ENCODE assay signal across 1 cellular context in the genomic region with DNA sequence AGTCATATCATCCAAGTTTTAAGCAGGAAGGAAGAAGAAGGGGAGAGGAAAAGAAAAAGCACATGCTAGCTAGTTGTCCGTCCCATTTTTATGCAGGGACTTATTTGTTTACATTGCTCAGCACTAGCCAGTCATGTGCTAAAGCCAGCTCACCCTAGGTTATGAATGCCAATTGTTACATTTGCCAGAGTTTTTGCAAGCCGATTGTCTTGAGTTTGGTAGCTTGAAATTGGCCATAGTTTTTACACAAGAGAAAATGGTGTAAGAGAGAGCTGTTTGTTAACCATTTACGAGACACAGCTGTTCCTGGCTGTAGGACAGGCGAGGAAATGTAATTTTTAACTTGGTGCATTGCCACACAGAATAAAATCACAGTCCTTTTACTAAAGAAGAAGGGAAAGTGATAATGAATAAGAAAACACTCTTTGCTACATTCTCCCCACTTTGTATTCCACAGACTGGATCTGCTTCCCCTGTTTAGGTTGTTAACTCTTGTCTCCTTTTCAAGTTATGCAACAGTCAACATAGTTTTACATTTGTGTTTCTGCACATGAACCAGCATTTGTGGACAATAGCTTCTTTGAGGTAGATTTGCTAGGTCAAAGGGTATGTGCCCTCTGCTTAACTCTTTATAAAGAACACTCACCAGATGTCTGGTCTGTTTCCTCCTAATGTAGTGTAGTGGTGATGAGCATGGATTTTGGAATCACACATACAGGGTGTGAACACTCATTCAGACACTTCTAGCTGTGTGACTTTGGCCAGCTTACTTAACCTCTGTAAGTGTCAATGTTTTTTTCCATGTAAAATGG.
A peak's percentile ranks its signal among the peaks of the same experiment; 100 is the strongest.
TF ChIP-seq lines count a peak whose summit lies in the region.

No MANE protein-coding gene starts in this region.

TF ChIP-seq in HepG2, 621 proteins besides CTCF, POLR2A, EP300 and RAD21 (continued from another document and continues in another):
- TF ChIP-seq, protein P1, sequence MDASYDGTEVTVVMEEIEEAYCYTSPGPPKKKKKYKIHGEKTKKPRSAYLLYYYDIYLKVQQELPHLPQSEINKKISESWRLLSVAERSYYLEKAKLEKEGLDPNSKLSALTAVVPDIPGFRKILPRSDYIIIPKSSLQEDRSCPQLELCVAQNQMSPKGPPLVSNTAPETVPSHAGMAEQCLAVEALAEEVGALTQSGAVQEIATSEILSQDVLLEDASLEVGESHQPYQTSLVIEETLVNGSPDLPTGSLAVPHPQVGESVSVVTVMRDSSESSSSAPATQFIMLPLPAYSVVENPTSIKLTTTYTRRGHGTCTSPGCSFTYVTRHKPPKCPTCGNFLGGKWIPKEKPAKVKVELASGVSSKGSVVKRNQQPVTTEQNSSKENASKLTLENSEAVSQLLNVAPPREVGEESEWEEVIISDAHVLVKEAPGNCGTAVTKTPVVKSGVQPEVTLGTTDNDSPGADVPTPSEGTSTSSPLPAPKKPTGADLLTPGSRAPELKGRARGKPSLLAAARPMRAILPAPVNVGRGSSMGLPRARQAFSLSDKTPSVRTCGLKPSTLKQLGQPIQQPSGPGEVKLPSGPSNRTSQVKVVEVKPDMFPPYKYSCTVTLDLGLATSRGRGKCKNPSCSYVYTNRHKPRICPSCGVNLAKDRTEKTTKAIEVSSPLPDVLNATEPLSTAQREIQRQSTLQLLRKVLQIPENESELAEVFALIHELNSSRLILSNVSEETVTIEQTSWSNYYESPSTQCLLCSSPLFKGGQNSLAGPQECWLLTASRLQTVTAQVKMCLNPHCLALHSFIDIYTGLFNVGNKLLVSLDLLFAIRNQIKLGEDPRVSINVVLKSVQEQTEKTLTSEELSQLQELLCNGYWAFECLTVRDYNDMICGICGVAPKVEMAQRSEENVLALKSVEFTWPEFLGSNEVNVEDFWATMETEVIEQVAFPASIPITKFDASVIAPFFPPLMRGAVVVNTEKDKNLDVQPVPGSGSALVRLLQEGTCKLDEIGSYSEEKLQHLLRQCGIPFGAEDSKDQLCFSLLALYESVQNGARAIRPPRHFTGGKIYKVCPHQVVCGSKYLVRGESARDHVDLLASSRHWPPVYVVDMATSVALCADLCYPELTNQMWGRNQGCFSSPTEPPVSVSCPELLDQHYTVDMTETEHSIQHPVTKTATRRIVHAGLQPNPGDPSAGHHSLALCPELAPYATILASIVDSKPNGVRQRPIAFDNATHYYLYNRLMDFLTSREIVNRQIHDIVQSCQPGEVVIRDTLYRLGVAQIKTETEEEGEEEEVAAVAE (CRISPR knock-in tag; IDR thresholded peaks at IDR 0.05; ENCODE audit: borderline replicate concordance) = 0 out of 2 replicates have a peak, but pooled peaks have one; percentile 2
- TF ChIP-seq, protein P2, sequence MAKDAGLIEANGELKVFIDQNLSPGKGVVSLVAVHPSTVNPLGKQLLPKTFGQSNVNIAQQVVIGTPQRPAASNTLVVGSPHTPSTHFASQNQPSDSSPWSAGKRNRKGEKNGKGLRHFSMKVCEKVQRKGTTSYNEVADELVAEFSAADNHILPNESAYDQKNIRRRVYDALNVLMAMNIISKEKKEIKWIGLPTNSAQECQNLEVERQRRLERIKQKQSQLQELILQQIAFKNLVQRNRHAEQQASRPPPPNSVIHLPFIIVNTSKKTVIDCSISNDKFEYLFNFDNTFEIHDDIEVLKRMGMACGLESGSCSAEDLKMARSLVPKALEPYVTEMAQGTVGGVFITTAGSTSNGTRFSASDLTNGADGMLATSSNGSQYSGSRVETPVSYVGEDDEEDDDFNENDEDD (CRISPR knock-in tag; IDR thresholded peaks at IDR 0.05; ENCODE audit: borderline replicate concordance) = peak; percentile 39; the same call in 1 of the 2 replicates
- peak; percentile 39; the same call in 1 of the 2 replicates for TF ChIP-seq ZBTB7A (CRISPR knock-in tag; IDR thresholded peaks at IDR 0.05)
- no peak for TF ChIP-seq AGO2 (optimal IDR thresholded peaks at IDR 0.05; ENCODE audit: low read depth, low read length)
- no peak for TF ChIP-seq IRX3 (CRISPR knock-in tag; IDR thresholded peaks at IDR 0.05; ENCODE audit: borderline replicate concordance, low read depth)
- TF ChIP-seq ZNF225 (CRISPR knock-in tag; IDR thresholded peaks at IDR 0.05) = no peak
- TF ChIP-seq ZFP36 (IDR thresholded peaks at IDR 0.05; ENCODE audit: borderline replicate concordance, low read depth, low read length, partially characterized antibody) = no peak
- no peak for TF ChIP-seq JUNB (CRISPR knock-in tag; IDR thresholded peaks at IDR 0.05; ENCODE audit: borderline replicate concordance)
- peak; percentile 93 for TF ChIP-seq CEBPG (CRISPR knock-in tag; IDR thresholded peaks at IDR 0.05)
- TF ChIP-seq PPARG (CRISPR knock-in tag; conservative IDR thresholded peaks at IDR 0.05) = peak; percentile 99
- TF ChIP-seq ZNF644 (CRISPR knock-in tag; IDR thresholded peaks at IDR 0.05; ENCODE audit: low read depth) = peak; percentile 39; the same call in 1 of the 2 replicates
- peak; percentile 31; the same call in 1 of the 2 replicates for TF ChIP-seq ZNF280D (CRISPR knock-in tag; IDR thresholded peaks at IDR 0.05)
- no peak for TF ChIP-seq HNF1B (CRISPR knock-in tag; IDR thresholded peaks at IDR 0.05)
- TF ChIP-seq MIER2 (CRISPR knock-in tag; IDR thresholded peaks at IDR 0.05) = peak; percentile 56; the same call in 1 of the 2 replicates
- no peak for TF ChIP-seq ZNF766 (CRISPR knock-in tag; IDR thresholded peaks at IDR 0.05; ENCODE audit: borderline replicate concordance)
- peak; percentile 44; the same call in 1 of the 2 replicates for TF ChIP-seq ZFP1 (CRISPR knock-in tag; IDR thresholded peaks at IDR 0.05)
- TF ChIP-seq, protein P3, sequence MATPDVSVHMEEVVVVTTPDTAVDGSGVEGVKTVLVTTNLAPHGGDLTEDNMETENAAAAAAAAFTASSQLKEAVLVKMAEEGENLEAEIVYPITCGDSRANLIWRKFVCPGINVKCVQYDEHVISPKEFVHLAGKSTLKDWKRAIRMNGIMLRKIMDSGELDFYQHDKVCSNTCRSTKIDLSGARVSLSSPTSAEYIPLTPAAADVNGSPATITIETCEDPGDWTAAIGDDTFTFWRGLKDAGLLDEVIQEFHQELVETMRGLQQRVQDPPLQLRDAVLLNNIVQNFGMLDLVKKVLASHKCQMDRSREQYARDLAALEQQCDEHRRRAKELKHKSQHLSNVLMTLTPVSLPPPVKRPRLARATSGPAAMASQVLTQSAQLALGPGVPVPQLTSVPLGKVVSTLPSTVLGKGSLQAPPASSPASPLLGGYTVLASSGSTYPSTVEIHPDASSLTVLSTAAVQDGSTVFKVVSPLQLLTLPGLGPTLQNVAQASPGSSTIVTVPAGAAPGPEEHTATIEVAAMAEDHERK (CRISPR knock-in tag; IDR thresholded peaks at IDR 0.05; ENCODE audit: low read depth) = no peak
- TF ChIP-seq ZNF883 (CRISPR knock-in tag; IDR thresholded peaks at IDR 0.05; ENCODE audit: not compliant biosample characterization) = no peak
- TF ChIP-seq, protein P4, sequence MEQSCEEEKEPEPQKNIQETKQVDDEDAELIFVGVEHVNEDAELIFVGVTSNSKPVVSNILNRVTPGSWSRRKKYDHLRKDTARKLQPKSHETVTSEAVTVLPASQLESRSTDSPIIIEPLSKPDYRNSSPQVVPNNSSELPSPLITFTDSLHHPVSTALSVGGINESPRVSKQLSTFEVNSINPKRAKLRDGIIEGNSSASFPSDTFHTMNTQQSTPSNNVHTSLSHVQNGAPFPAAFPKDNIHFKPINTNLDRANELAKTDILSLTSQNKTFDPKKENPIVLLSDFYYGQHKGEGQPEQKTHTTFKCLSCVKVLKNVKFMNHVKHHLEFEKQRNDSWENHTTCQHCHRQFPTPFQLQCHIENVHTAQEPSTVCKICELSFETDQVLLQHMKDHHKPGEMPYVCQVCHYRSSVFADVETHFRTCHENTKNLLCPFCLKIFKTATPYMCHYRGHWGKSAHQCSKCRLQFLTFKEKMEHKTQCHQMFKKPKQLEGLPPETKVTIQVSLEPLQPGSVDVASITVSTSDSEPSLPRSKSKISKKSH (CRISPR knock-in tag; IDR thresholded peaks at IDR 0.05; ENCODE audit: borderline replicate concordance) = no peak
- 0 out of 2 replicates have a peak, but pooled peaks have one; percentile 12 for TF ChIP-seq WIZ (CRISPR knock-in tag; IDR thresholded peaks at IDR 0.05)
- TF ChIP-seq EEA1 (CRISPR knock-in tag; IDR thresholded peaks at IDR 0.05; ENCODE audit: borderline replicate concordance) = no peak
- no peak for TF ChIP-seq ZBTB14 (CRISPR knock-in tag; IDR thresholded peaks at IDR 0.05)
- no peak for TF ChIP-seq ZNF451 (CRISPR knock-in tag; IDR thresholded peaks at IDR 0.05)
- peak; percentile 94 for TF ChIP-seq RARA (CRISPR knock-in tag; IDR thresholded peaks at IDR 0.05)
- peak; percentile 97 for TF ChIP-seq NR2F6 (IDR thresholded peaks at IDR 0.05)
- TF ChIP-seq NR2F6 (CRISPR knock-in tag; IDR thresholded peaks at IDR 0.05) = peak; percentile 96
- TF ChIP-seq, protein P5, sequence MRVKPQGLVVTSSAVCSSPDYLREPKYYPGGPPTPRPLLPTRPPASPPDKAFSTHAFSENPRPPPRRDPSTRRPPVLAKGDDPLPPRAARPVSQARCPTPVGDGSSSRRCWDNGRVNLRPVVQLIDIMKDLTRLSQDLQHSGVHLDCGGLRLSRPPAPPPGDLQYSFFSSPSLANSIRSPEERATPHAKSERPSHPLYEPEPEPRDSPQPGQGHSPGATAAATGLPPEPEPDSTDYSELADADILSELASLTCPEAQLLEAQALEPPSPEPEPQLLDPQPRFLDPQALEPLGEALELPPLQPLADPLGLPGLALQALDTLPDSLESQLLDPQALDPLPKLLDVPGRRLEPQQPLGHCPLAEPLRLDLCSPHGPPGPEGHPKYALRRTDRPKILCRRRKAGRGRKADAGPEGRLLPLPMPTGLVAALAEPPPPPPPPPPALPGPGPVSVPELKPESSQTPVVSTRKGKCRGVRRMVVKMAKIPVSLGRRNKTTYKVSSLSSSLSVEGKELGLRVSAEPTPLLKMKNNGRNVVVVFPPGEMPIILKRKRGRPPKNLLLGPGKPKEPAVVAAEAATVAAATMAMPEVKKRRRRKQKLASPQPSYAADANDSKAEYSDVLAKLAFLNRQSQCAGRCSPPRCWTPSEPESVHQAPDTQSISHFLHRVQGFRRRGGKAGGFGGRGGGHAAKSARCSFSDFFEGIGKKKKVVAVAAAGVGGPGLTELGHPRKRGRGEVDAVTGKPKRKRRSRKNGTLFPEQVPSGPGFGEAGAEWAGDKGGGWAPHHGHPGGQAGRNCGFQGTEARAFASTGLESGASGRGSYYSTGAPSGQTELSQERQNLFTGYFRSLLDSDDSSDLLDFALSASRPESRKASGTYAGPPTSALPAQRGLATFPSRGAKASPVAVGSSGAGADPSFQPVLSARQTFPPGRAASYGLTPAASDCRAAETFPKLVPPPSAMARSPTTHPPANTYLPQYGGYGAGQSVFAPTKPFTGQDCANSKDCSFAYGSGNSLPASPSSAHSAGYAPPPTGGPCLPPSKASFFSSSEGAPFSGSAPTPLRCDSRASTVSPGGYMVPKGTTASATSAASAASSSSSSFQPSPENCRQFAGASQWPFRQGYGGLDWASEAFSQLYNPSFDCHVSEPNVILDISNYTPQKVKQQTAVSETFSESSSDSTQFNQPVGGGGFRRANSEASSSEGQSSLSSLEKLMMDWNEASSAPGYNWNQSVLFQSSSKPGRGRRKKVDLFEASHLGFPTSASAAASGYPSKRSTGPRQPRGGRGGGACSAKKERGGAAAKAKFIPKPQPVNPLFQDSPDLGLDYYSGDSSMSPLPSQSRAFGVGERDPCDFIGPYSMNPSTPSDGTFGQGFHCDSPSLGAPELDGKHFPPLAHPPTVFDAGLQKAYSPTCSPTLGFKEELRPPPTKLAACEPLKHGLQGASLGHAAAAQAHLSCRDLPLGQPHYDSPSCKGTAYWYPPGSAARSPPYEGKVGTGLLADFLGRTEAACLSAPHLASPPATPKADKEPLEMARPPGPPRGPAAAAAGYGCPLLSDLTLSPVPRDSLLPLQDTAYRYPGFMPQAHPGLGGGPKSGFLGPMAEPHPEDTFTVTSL (CRISPR knock-in tag; IDR thresholded peaks at IDR 0.05; ENCODE audit: borderline replicate concordance) = peak; percentile 72
- no peak for TF ChIP-seq ONECUT2 (CRISPR knock-in tag; IDR thresholded peaks at IDR 0.05)
- TF ChIP-seq AHR (CRISPR knock-in tag; IDR thresholded peaks at IDR 0.05) = no peak
- TF ChIP-seq TCF12 (IDR thresholded peaks at IDR 0.05) = no peak
- TF ChIP-seq TCF12 (CRISPR knock-in tag; IDR thresholded peaks at IDR 0.05) = no peak
- no peak for TF ChIP-seq ZNF564 (CRISPR knock-in tag; IDR thresholded peaks at IDR 0.05)
- no peak for TF ChIP-seq SMAD9 (CRISPR knock-in tag; IDR thresholded peaks at IDR 0.05)
- TF ChIP-seq PAWR (CRISPR knock-in tag; IDR thresholded peaks at IDR 0.05; ENCODE audit: borderline replicate concordance) = no peak
